In the genomic region with DNA sequence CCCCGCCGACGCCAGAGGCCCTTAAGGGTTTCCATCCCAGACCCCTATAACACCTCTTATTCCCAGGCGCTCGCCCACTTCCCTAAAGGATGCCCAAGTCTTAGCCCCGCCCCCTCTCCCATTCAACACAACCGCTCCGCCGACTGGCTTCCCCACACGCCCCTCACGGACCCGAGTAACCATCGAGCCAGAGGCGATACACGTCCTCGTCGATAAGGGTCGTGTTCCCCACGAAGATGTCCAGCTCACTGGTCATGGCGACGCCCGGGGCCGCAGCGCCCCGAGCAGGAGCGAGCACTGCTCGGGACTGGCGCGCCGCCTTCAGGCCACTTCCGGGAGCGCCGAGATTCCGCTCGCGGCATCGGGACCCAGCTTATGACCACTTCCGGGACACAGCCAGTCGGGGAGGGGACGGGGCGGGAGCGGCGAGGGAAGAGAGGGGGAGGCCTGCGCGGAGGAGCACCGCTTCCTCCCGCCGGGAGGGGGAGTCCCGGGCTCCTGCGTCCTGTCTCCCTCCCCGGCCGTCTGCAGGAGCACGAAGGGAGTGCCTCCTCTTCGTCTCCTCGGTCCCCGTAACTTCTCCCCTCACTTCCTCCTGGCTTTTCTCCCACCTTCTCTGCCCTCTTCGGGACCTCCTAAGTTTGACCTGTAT, we compare ENCODE assay signal across 1 cellular context.
TF ChIP-seq lines count a peak whose summit lies in the region.

Gene FIBP, minus strand, starts transcription at position 309 of the 652 bp plus-strand sequence. Its CDS starts 53 bp downstream, at position 256.

TF ChIP-seq in A549, 52 proteins besides CTCF, POLR2A, EP300 and RAD21 (continued from another document):
- TF ChIP-seq POLR2AphosphoS2 (conservative IDR thresholded peaks at IDR 0.05; ENCODE audit: low read length) (0 out of 2 replicates have a peak, but pooled peaks have one; percentile 75), MYC (IDR thresholded peaks at IDR 0.05; ENCODE audit: borderline replicate concordance, low read length) (peak; percentile 27; the same call in 1 of the 2 replicates), ATOH8 (CRISPR knock-in tag; IDR thresholded peaks at IDR 0.05; ENCODE audit: low read depth) (peak; percentile 16; the same call in 1 of the 2 replicates), ZNF302 (CRISPR knock-in tag; IDR thresholded peaks at IDR 0.05) (no peak), PHF8 (IDR thresholded peaks at IDR 0.05; ENCODE audit: borderline replicate concordance, low read depth) (peak; percentile 78; the same call in 1 of the 2 replicates), CHD2 (IDR thresholded peaks at IDR 0.05; ENCODE audit: low read length, partially characterized antibody) (no peak), JUNB (IDR thresholded peaks at IDR 0.05) (no peak), MAFK (IDR thresholded peaks at IDR 0.05; ENCODE audit: partially characterized antibody) (no peak), GATA3 (IDR thresholded peaks at IDR 0.05; ENCODE audit: borderline replicate concordance) (no peak), HEYL (CRISPR knock-in tag; IDR thresholded peaks at IDR 0.05) (no peak), SMC3 (IDR thresholded peaks at IDR 0.05) (peak; percentile 65), ZSCAN20 (CRISPR knock-in tag; IDR thresholded peaks at IDR 0.05) (no peak), MAX (IDR thresholded peaks at IDR 0.05) (peak; percentile 75; the same call in 1 of the 2 replicates), MAZ (IDR thresholded peaks at IDR 0.05; ENCODE audit: borderline replicate concordance, low read depth, low read length) (peak; percentile 62), EHMT2 (IDR thresholded peaks at IDR 0.05; ENCODE audit: low read depth) (no peak), CBX8 (IDR thresholded peaks at IDR 0.05) (no peak), NR3C1 (IDR thresholded peaks at IDR 0.05) (no peak), TP53 (CRISPR knock-in tag; IDR thresholded peaks at IDR 0.05) (0 out of 2 replicates have a peak, but pooled peaks have one; percentile 46), RCOR1 (IDR thresholded peaks at IDR 0.05; ENCODE audit: low read depth, low read length) (no peak), TFCP2L1 (CRISPR knock-in tag; IDR thresholded peaks at IDR 0.05) (peak; percentile 93; the same call in 1 of the 2 replicates), HOXA7 (CRISPR knock-in tag; IDR thresholded peaks at IDR 0.05) (peak; percentile 75; the same call in 1 of the 2 replicates), ZC3H11A (IDR thresholded peaks at IDR 0.05) (no peak), FOSB (CRISPR knock-in tag; IDR thresholded peaks at IDR 0.05) (no peak)
